ENCODE assay signal across 1 cellular context in genomic region chr20:10447028-10447427, GRCh38.
TF ChIP-seq lines count a peak whose summit lies in the region.

No MANE protein-coding gene starts in this region.

TF ChIP-seq in K562, 482 proteins besides CTCF, POLR2A, EP300 and RAD21 (continued from another document):
- TF ChIP-seq, protein P1, sequence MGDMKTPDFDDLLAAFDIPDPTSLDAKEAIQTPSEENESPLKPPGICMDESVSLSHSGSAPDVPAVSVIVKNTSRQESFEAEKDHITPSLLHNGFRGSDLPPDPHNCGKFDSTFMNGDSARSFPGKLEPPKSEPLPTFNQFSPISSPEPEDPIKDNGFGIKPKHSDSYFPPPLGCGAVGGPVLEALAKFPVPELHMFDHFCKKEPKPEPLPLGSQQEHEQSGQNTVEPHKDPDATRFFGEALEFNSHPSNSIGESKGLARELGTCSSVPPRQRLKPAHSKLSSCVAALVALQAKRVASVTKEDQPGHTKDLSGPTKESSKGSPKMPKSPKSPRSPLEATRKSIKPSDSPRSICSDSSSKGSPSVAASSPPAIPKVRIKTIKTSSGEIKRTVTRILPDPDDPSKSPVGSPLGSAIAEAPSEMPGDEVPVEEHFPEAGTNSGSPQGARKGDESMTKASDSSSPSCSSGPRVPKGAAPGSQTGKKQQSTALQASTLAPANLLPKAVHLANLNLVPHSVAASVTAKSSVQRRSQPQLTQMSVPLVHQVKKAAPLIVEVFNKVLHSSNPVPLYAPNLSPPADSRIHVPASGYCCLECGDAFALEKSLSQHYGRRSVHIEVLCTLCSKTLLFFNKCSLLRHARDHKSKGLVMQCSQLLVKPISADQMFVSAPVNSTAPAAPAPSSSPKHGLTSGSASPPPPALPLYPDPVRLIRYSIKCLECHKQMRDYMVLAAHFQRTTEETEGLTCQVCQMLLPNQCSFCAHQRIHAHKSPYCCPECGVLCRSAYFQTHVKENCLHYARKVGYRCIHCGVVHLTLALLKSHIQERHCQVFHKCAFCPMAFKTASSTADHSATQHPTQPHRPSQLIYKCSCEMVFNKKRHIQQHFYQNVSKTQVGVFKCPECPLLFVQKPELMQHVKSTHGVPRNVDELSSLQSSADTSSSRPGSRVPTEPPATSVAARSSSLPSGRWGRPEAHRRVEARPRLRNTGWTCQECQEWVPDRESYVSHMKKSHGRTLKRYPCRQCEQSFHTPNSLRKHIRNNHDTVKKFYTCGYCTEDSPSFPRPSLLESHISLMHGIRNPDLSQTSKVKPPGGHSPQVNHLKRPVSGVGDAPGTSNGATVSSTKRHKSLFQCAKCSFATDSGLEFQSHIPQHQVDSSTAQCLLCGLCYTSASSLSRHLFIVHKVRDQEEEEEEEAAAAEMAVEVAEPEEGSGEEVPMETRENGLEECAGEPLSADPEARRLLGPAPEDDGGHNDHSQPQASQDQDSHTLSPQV (IDR thresholded peaks at IDR 0.05), result peak; percentile 68; the same call in 1 of the 2 replicates
- peak; percentile 46; the same call in 1 of the 2 replicates for TF ChIP-seq SMARCA4 (IDR thresholded peaks at IDR 0.05)
- TF ChIP-seq KDM5B (IDR thresholded peaks at IDR 0.05; ENCODE audit: insufficient replicate concordance, low read depth, low read length), result no peak
- TF ChIP-seq RBFOX2 (IDR thresholded peaks at IDR 0.05; ENCODE audit: low read depth, low read length), result no peak
- TF ChIP-seq POLR2H (tag; IDR thresholded peaks at IDR 0.05; ENCODE audit: low read depth), result peak; percentile 35; the same call in 1 of the 2 replicates
- TF ChIP-seq CAMTA2 (CRISPR knock-in tag; conservative IDR thresholded peaks at IDR 0.05), result no peak
- TF ChIP-seq POLR2AphosphoS2 (IDR thresholded peaks at IDR 0.05; ENCODE audit: low read length), result no peak
- TF ChIP-seq SRSF9 (IDR thresholded peaks at IDR 0.05; ENCODE audit: borderline replicate concordance, low read depth, low read length), result no peak
- TF ChIP-seq CHCHD3 (CRISPR knock-in tag; IDR thresholded peaks at IDR 0.05), result no peak
- TF ChIP-seq ZNF408 (CRISPR knock-in tag; IDR thresholded peaks at IDR 0.05; ENCODE audit: low read depth), result no peak
- TF ChIP-seq FOS (IDR thresholded peaks at IDR 0.05; ENCODE audit: extremely low read depth, insufficient read length), result peak; percentile 16
- TF ChIP-seq MYNN (IDR thresholded peaks at IDR 0.05), result no peak
- no peak for TF ChIP-seq MYNN (CRISPR knock-in tag; IDR thresholded peaks at IDR 0.05)
- no peak for TF ChIP-seq ILK (tag; IDR thresholded peaks at IDR 0.05; ENCODE audit: borderline replicate concordance, low read depth)
- no peak for TF ChIP-seq HOXB6 (CRISPR knock-in tag; IDR thresholded peaks at IDR 0.05; ENCODE audit: borderline replicate concordance)
- TF ChIP-seq RBM17 (IDR thresholded peaks at IDR 0.05; ENCODE audit: borderline replicate concordance, low read depth, low read length), result no peak
- TF ChIP-seq CBX3 (IDR thresholded peaks at IDR 0.05; ENCODE audit: borderline replicate concordance in 1 of 2, low read length in 2 of 2), result no peak
- no peak for TF ChIP-seq NFIX (CRISPR knock-in tag; IDR thresholded peaks at IDR 0.05; ENCODE audit: low read depth)
- no peak for TF ChIP-seq EWSR1 (IDR thresholded peaks at IDR 0.05; ENCODE audit: borderline replicate concordance, low read depth, partially characterized antibody)
- no peak for TF ChIP-seq TAF15 (IDR thresholded peaks at IDR 0.05; ENCODE audit: low read depth, low read length)
- TF ChIP-seq BRCA1 (IDR thresholded peaks at IDR 0.05), result no peak
- TF ChIP-seq BRCA1 (CRISPR knock-in tag; IDR thresholded peaks at IDR 0.05), result no peak
- TF ChIP-seq, protein P2, sequence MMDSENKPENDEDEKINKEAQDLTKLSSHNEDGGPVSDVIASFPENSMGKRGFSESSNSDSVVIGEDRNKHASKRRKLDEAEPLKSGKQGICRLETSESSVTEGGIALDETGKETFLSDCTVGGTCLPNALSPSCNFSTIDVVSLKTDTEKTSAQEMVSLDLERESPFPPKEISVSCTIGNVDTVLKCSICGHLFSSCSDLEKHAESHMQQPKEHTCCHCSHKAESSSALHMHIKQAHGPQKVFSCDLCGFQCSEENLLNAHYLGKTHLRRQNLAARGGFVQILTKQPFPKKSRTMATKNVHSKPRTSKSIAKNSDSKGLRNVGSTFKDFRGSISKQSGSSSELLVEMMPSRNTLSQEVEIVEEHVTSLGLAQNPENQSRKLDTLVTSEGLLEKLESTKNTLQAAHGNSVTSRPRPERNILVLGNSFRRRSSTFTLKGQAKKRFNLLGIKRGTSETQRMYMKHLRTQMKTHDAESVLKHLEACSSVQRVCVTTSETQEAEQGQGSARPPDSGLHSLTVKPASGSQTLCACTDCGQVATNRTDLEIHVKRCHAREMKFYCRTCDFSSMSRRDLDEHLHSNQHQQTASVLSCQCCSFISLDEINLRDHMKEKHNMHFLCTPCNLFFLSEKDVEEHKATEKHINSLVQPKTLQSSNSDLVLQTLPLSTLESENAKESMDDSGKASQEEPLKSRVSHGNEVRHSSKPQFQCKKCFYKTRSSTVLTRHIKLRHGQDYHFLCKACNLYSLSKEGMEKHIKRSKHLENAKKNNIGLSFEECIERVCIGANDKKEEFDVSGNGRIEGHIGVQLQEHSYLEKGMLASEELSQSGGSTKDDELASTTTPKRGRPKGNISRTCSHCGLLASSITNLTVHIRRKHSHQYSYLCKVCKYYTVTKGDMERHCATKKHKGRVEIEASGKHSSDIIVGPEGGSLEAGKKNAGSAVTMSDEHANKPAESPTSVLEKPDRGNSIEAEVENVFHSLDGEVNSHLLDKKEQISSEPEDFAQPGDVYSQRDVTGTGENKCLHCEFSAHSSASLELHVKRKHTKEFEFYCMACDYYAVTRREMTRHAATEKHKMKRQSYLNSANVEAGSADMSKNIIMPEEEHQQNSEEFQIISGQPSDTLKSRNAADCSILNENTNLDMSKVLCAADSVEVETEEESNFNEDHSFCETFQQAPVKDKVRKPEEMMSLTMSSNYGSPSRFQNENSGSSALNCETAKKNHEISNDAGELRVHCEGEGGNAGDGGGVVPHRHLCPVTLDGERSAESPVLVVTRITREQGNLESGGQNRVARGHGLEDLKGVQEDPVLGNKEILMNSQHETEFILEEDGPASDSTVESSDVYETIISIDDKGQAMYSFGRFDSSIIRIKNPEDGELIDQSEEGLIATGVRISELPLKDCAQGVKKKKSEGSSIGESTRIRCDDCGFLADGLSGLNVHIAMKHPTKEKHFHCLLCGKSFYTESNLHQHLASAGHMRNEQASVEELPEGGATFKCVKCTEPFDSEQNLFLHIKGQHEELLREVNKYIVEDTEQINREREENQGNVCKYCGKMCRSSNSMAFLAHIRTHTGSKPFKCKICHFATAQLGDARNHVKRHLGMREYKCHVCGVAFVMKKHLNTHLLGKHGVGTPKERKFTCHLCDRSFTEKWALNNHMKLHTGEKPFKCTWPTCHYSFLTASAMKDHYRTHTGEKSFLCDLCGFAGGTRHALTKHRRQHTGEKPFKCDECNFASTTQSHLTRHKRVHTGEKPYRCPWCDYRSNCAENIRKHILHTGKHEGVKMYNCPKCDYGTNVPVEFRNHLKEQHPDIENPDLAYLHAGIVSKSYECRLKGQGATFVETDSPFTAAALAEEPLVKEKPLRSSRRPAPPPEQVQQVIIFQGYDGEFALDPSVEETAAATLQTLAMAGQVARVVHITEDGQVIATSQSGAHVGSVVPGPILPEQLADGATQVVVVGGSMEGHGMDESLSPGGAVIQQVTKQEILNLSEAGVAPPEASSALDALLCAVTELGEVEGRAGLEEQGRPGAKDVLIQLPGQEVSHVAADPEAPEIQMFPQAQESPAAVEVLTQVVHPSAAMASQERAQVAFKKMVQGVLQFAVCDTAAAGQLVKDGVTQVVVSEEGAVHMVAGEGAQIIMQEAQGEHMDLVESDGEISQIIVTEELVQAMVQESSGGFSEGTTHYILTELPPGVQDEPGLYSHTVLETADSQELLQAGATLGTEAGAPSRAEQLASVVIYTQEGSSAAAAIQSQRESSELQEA (IDR thresholded peaks at IDR 0.05; ENCODE audit: low read depth), result no peak
- TF ChIP-seq NFRKB (IDR thresholded peaks at IDR 0.05; ENCODE audit: low read depth), result 0 out of 2 replicates have a peak, but pooled peaks have one; percentile 19
- TF ChIP-seq, protein P3, sequence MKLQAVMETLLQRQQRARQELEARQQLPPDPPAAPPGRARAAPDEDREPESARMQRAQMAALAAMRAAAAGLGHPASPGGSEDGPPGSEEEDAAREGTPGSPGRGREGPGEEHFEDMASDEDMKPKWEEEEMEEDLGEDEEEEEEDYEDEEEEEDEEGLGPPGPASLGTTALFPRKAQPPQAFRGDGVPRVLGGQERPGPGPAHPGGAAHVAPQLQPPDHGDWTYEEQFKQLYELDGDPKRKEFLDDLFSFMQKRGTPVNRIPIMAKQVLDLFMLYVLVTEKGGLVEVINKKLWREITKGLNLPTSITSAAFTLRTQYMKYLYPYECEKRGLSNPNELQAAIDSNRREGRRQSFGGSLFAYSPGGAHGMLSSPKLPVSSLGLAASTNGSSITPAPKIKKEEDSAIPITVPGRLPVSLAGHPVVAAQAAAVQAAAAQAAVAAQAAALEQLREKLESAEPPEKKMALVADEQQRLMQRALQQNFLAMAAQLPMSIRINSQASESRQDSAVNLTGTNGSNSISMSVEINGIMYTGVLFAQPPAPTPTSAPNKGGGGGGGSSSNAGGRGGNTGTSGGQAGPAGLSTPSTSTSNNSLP (IDR thresholded peaks at IDR 0.05; ENCODE audit: borderline replicate concordance, low read depth, low read length), result peak; percentile 75; the same call in 1 of the 2 replicates
- TF ChIP-seq KDM4B (IDR thresholded peaks at IDR 0.05; ENCODE audit: borderline replicate concordance in 2 of 2, low read depth in 1 of 2), result no peak
- no peak for TF ChIP-seq ZNF253 (CRISPR knock-in tag; conservative IDR thresholded peaks at IDR 0.05)
- no peak for TF ChIP-seq MBD2 (IDR thresholded peaks at IDR 0.05; ENCODE audit: borderline replicate concordance, low read depth)
- no peak for TF ChIP-seq CREB3 (tag; conservative IDR thresholded peaks at IDR 0.05; ENCODE audit: low read depth)
- TF ChIP-seq PHF8 (IDR thresholded peaks at IDR 0.05; ENCODE audit: borderline replicate concordance, low read length), result no peak
- TF ChIP-seq ZC3H11A (IDR thresholded peaks at IDR 0.05; ENCODE audit: low read depth, low read length), result no peak
- TF ChIP-seq REST (CRISPR knock-in tag; IDR thresholded peaks at IDR 0.05; ENCODE audit: low read depth), result no peak
- TF ChIP-seq SMAD4 (CRISPR knock-in tag; conservative IDR thresholded peaks at IDR 0.05), result no peak
- TF ChIP-seq, protein P4, sequence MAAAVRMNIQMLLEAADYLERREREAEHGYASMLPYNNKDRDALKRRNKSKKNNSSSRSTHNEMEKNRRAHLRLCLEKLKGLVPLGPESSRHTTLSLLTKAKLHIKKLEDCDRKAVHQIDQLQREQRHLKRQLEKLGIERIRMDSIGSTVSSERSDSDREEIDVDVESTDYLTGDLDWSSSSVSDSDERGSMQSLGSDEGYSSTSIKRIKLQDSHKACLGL (CRISPR knock-in tag; IDR thresholded peaks at IDR 0.05; ENCODE audit: borderline replicate concordance, poor library complexity, severe bottlenecking), result no peak
- TF ChIP-seq ZNF263 (CRISPR knock-in tag; IDR thresholded peaks at IDR 0.05; ENCODE audit: borderline replicate concordance), result no peak
- no peak for TF ChIP-seq ILF3 (IDR thresholded peaks at IDR 0.05; ENCODE audit: borderline replicate concordance)
- no peak for TF ChIP-seq FOXK1 (CRISPR knock-in tag; IDR thresholded peaks at IDR 0.05; ENCODE audit: borderline replicate concordance)
- TF ChIP-seq, protein P5, sequence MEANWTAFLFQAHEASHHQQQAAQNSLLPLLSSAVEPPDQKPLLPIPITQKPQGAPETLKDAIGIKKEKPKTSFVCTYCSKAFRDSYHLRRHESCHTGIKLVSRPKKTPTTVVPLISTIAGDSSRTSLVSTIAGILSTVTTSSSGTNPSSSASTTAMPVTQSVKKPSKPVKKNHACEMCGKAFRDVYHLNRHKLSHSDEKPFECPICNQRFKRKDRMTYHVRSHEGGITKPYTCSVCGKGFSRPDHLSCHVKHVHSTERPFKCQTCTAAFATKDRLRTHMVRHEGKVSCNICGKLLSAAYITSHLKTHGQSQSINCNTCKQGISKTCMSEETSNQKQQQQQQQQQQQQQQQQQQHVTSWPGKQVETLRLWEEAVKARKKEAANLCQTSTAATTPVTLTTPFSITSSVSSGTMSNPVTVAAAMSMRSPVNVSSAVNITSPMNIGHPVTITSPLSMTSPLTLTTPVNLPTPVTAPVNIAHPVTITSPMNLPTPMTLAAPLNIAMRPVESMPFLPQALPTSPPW (CRISPR knock-in tag; IDR thresholded peaks at IDR 0.05), result no peak
- no peak for TF ChIP-seq MXI1 (IDR thresholded peaks at IDR 0.05; ENCODE audit: low read depth, low read length)
- TF ChIP-seq SAFB2 (IDR thresholded peaks at IDR 0.05; ENCODE audit: borderline replicate concordance, low read depth, low read length, severe bottlenecking), result no peak
- no peak for TF ChIP-seq MAFF (IDR thresholded peaks at IDR 0.05; ENCODE audit: low read length)
- TF ChIP-seq SRSF1 (IDR thresholded peaks at IDR 0.05; ENCODE audit: low read depth, low read length), result no peak
TF ChIP-seq in K562: peak in this region for 13.
